Comparison of ENCODE assay signal across 28 cellular contexts in genomic region chr10:97307866-97308780, GRCh38. TPM values are rescaled to one million over a fixed set of nuclear protein-coding genes. Genes with fewer than 3 reads are reported as not detected.
A peak's percentile ranks its signal among the peaks of the same experiment; 100 is the strongest.
DNase-seq lines count a peak whose midpoint lies in the region; ATAC-seq, FAIRE-seq and TF ChIP-seq lines count a peak whose summit lies in the region.
"Had no signal": no experiment of that assay in that cellular context is flagged by ENCODE, and none has a peak within 500 bp of the region (broad histone marks: within the 10 kb centered on the region; RNA-seq: fewer than 3 reads in every experiment).

No MANE protein-coding gene starts in this region.

- WGBS in H1 (ENCODE audit: extremely low coverage in 1 of 2, insufficient coverage in 1 of 2, insufficient read length in 1 of 2, insufficient replicate concordance in 2 of 2, low coverage in 1 of 2, low lambda C conversion rate in 2 of 2, missing lambda C conversion rate in 1 of 2), 2 experiments, result 88% methylated on average over 10 of the region's 10 CpGs; no CpG with 5 or more reads in 1 of the 2 experiments

- H3K18ac ChIP-seq in H1 (ENCODE audit: extremely low read depth, low read length), result no peak overlapping the region

- no peaks in the 10 kb centered on the region for H3K36me3 Mint-ChIP-seq in neural progenitor cell
- no peaks in the 10 kb centered on the region for H3K36me3 Mint-ChIP-seq in Calu3 (ENCODE audit: insufficient read depth, unreplicated experiment)
- H3K36me3 Mint-ChIP-seq: activated naive CD4-positive, alpha-beta T cell treated with anti-CD3 and anti-CD28 coated beads, Interleukin-2, amount 50 U/mL, for 72 hours; memory B cell had no signal

- no peaks in the 10 kb centered on the region for H3K23me2 ChIP-seq in H1 (ENCODE audit: low read depth, low read length)

- intact Hi-C loops in Calu3 (cut with micrococcal nuclease; ENCODE audit: unreplicated experiment), result no loop called here

- no peak overlapping the region for H2BK15ac ChIP-seq in H1 (ENCODE audit: low read length)

- no peak overlapping the region for H3K4me2 ChIP-seq in H1 (ENCODE audit: insufficient read depth in 1 of 2, low read depth in 2 of 2, low read length in 2 of 2)
- no peak overlapping the region for H3K4me2 ChIP-seq in neural progenitor cell

- no peak overlapping the region for H2BK20ac ChIP-seq in H1 (ENCODE audit: low read length)

- no peaks in the 10 kb centered on the region for H4K20me1 ChIP-seq in H1 (replicated peaks in 1 of 2; ENCODE audit: control insufficient read depth in 1 of 2, insufficient read depth in 2 of 2, low read length in 2 of 2)
- no peaks in the 10 kb centered on the region for H4K20me1 ChIP-seq in neural progenitor cell (ENCODE audit: low read depth)

- H3K9me3 ChIP-seq in HEK293 (ENCODE audit: control insufficient read depth, insufficient read depth, low read depth, low read length) (no peaks in the 10 kb centered on the region), H1 (ENCODE audit: insufficient read depth in 2 of 2, low read depth in 1 of 2, low read length in 1 of 2) (no peaks in the 10 kb centered on the region), neural progenitor cell (ENCODE audit: low read depth) (no peaks in the 10 kb centered on the region)
- H3K9me3 ChIP-seq: breast epithelium, stomach, thyroid gland had no signal

- H3K23ac ChIP-seq in H1 (ENCODE audit: insufficient read length), result no peak overlapping the region

- H3K27ac Mint-ChIP-seq in neural progenitor cell (no peak overlapping the region), Calu3 (ENCODE audit: unreplicated experiment) (no peak overlapping the region)
- H3K27ac Mint-ChIP-seq: activated CD4-positive, alpha-beta T cell treated with anti-CD3 and anti-CD28 coated beads, Interleukin-2, amount 10 ng/mL, durations not matched to agents 24 days and 14 days; activated naive CD4-positive, alpha-beta T cell treated with anti-CD3 and anti-CD28 coated beads, Interleukin-2, amount 50 U/mL, for 72 hours; memory B cell had no signal

- no peaks in the 10 kb centered on the region for H3K4me1 Mint-ChIP-seq in neural progenitor cell
- no peaks in the 10 kb centered on the region for H3K4me1 Mint-ChIP-seq in Calu3 (ENCODE audit: low read depth, unreplicated experiment)
- H3K4me1 Mint-ChIP-seq: memory B cell, neural crest cell had no signal

- H2BK120ac ChIP-seq in H1 (replicated peaks; ENCODE audit: low read depth, low read length), result no peak overlapping the region

- no peak for TF ChIP-seq RAD21 in H1 (IDR thresholded peaks at IDR 0.05 in 1 of 2, conservative IDR thresholded peaks at IDR 0.05 in 1 of 2; ENCODE audit: low read depth in 2 of 2, low read length in 2 of 2)

- FAIRE-seq in H1 (lab: Jason Lieb, UNC) (no peak), GM12892 (lab: Jason Lieb, UNC) (no peak)
- FAIRE-seq: endothelial cell of umbilical vein, G401.6 had no signal

- no peaks in the 10 kb centered on the region for H3K79me1 ChIP-seq in H1 (ENCODE audit: low read depth, low read length)

- CTCF ChIA-PET in HEK293 (lab: Yijun Ruan, JAX) (no interaction called here), H1 (lab: Charles Lee; ENCODE audit: partially characterized antibody) (interaction anchor here (0.8 to 1.2 kb wide), 3 partner anchors 20 to 29 kb away, joined by 3 to 7 read pairs (median 3); no protein-coding TSS in a partner anchor), Calu3 (lab: Charles Lee) (no interaction called here)

- H3K27me3 Mint-ChIP-seq in neural progenitor cell (ENCODE audit: insufficient read depth, low read depth) (peaks cover 5% of the 10 kb centered on the region), Calu3 (ENCODE audit: unreplicated experiment) (no peaks in the 10 kb centered on the region)
- H3K27me3 Mint-ChIP-seq: memory B cell had no signal

- H3F3A ChIP-seq in neural progenitor cell (ENCODE audit: low read depth), result no peaks in the 10 kb centered on the region

- TF ChIP-seq POLR2A in H1 (IDR thresholded peaks at IDR 0.05; ENCODE audit: control extremely low read depth in 1 of 2, low read depth in 2 of 2, low read length in 2 of 2) (no peak), GM12892 (IDR thresholded peaks at IDR 0.05; ENCODE audit: low read depth, low read length) (no peak)

- H3K4me3 Mint-ChIP-seq in neural progenitor cell (no peak overlapping the region), Calu3 (ENCODE audit: low read depth, unreplicated experiment) (no peak overlapping the region)
- H3K4me3 Mint-ChIP-seq: activated CD4-positive, alpha-beta T cell treated with anti-CD3 and anti-CD28 coated beads, Interleukin-2, amount 10 ng/mL, durations not matched to agents 24 days and 14 days; memory B cell; neural crest cell had no signal

- in situ Hi-C loops in ACHN (cut with HindIII; ENCODE audit: low pct_ligation_motif_present, low pct_unique_long_range_greater_than_20kb, low sequenced_read_pairs), result no loop called here

- BruUV-seq in Calu3 (replicated peaks; lab: Mats Ljungman, UMichigan), result no TSS peak

- POLR2A ChIA-PET in HEK293 (lab: Yijun Ruan, JAX) (interaction anchor here (0.7 kb wide), 1 partner anchor 20 kb away, joined by 3 read pairs; no protein-coding TSS in a partner anchor), H1 (lab: Charles Lee; ENCODE audit: partially characterized antibody) (interaction anchor here (1.0 to 1.7 kb wide), 4 partner anchors 10 to 47 kb away, joined by 3 to 8 read pairs (median 3); partner anchors contain the start of gene FRAT1)

- no peak for TF ChIP-seq EP300 in H1 (IDR thresholded peaks at IDR 0.05; ENCODE audit: borderline replicate concordance in 1 of 2, low read depth in 2 of 2, low read length in 2 of 2)

- no peak overlapping the region for H3K9ac ChIP-seq in H1 (replicated peaks in 1 of 4; ENCODE audit: extremely low read depth in 1 of 4, low read depth in 3 of 4, low read length in 3 of 4)
- no peak overlapping the region for H3K9ac ChIP-seq in neural progenitor cell

- no peak overlapping the region for H4K8ac ChIP-seq in H1 (ENCODE audit: extremely low read depth, insufficient read depth, low read length)

- no peak overlapping the region for H2AK5ac ChIP-seq in H1 (ENCODE audit: low read depth, low read length)

- peak; percentile 17 for DNase-seq in ACHN
- DNase-seq in H1 (ENCODE audit: low read depth in 1 of 2, low spot score in 2 of 2), result no peak
- DNase-seq in neural progenitor cell (ENCODE audit: low spot score), result no peak
- no peak for DNase-seq in Calu3
- no peak for DNase-seq in GM12892 (ENCODE audit: insufficient read length)
- no peak for DNase-seq in GM19240 (ENCODE audit: insufficient read length, low spot score)
- DNase-seq: activated CD4-positive, alpha-beta T cell treated with anti-CD3 and anti-CD28 coated beads, Interleukin-2, amount 10 ng/mL, durations not matched to agents 24 days and 14 days; activated CD8-positive, alpha-beta memory T cell treated with anti-CD3 and anti-CD28 coated beads for 24 hours; activated effector memory CD4-positive, alpha-beta T cell treated with Interleukin-2 at 50 U/mL for 16 hours; anterior cingulate cortex; COR-L47; DMS53; Kasumi-1; NCI-H2107; right cardiac atrium; RPMI8226; stimulated activated CD4-positive, alpha-beta T cell treated with anti-CD3 and anti-CD28 coated beads, Interleukin-12 subunit alpha, Interleukin-12 subunit beta, amount 100 ng/mL, for 4 hours; stimulated activated CD4-positive, alpha-beta T cell treated with anti-CD3 and anti-CD28 coated beads, Interleukin-2, amount 100 ng/mL, for 48 hours; stomach had no signal

- no peak overlapping the region for H3K14ac ChIP-seq in H1 (ENCODE audit: insufficient read length)

- H2AFZ ChIP-seq in H1 (ENCODE audit: low read length) (peak overlapping the region; percentile 39; the same call in 1 of the 2 replicates), neural progenitor cell (replicated peaks) (peak overlapping the region; percentile 42)

- H4K5ac ChIP-seq in H1 (ENCODE audit: insufficient read length, low read depth, low read length), result no peak overlapping the region

- no peak for ATAC-seq in GM21367 (IDR thresholded peaks at IDR 0.05; ENCODE audit: unreplicated experiment)
- ATAC-seq: activated naive CD4-positive, alpha-beta T cell treated with anti-CD3 and anti-CD28 coated beads, Interleukin-2, amount 50 U/mL, for 72 hours; right cardiac atrium had no signal

- no peaks in the 10 kb centered on the region for H3K4me1 ChIP-seq in HEK293 (ENCODE audit: control insufficient read depth, insufficient read depth, low read length)
- H3K4me1 ChIP-seq in H1 (replicated peaks in 1 of 4; ENCODE audit: control insufficient read depth in 3 of 4, insufficient read depth in 4 of 4, low read length in 3 of 4), result no peaks in the 10 kb centered on the region
- no peaks in the 10 kb centered on the region for H3K4me1 ChIP-seq in neural progenitor cell
- H3K4me1 ChIP-seq: breast epithelium, stomach, thyroid gland had no signal

- H3K36me3 ChIP-seq in HEK293 (ENCODE audit: control insufficient read depth in 2 of 2, insufficient read depth in 1 of 2, low read length in 2 of 2), result no peaks in the 10 kb centered on the region
- H3K36me3 ChIP-seq in H1 (ENCODE audit: control insufficient read depth in 2 of 4, insufficient read depth in 4 of 4, low read length in 3 of 4), result no peaks in the 10 kb centered on the region
- no peaks in the 10 kb centered on the region for H3K36me3 ChIP-seq in neural progenitor cell
- H3K36me3 ChIP-seq: breast epithelium, stomach, thyroid gland had no signal

- H3K79me2 ChIP-seq in H1 (ENCODE audit: control insufficient read depth in 1 of 2, insufficient read depth in 2 of 2, low read length in 2 of 2) (no peaks in the 10 kb centered on the region), neural progenitor cell (ENCODE audit: low read depth) (no peaks in the 10 kb centered on the region)

- no peak overlapping the region for H2BK12ac ChIP-seq in H1 (ENCODE audit: low read depth, low read length)

- TF ChIP-seq CTCF in HEK293 (tag by site-specific recombination; IDR thresholded peaks at IDR 0.05), result no peak
- no peak for TF ChIP-seq CTCF in H1 (IDR thresholded peaks at IDR 0.05; ENCODE audit: control extremely low read depth in 1 of 3, insufficient read depth in 1 of 3, low read depth in 1 of 3, low read length in 3 of 3)
- TF ChIP-seq CTCF in neural progenitor cell (IDR thresholded peaks at IDR 0.05), result no peak
- TF ChIP-seq CTCF in Calu3 (IDR thresholded peaks at IDR 0.05; ENCODE audit: unreplicated experiment), result no peak

- no peak overlapping the region for H2BK5ac ChIP-seq in H1 (ENCODE audit: low read depth, low read length)

- no peak overlapping the region for H3K27ac ChIP-seq in HEK293 (ENCODE audit: extremely low read depth, low read depth, low read length)
- no peak overlapping the region for H3K27ac ChIP-seq in H1 (ENCODE audit: low read depth, low read length)
- H3K27ac ChIP-seq in neural progenitor cell, result no peak overlapping the region
- H3K27ac ChIP-seq: breast epithelium, stomach, thyroid gland had no signal

- H3K56ac ChIP-seq in H1 (replicated peaks; ENCODE audit: insufficient read length, low read depth, low read length), result no peak overlapping the region

- H4K91ac ChIP-seq in H1 (replicated peaks; ENCODE audit: insufficient read length, low read length), result no peak overlapping the region

- H3K4me3 ChIP-seq in HEK293 (ENCODE audit: low read depth, low read length) (no peak overlapping the region), H1 (ENCODE audit: extremely low read depth in 1 of 4, insufficient read depth in 2 of 4, low read depth in 3 of 4, low read length in 4 of 4) (no peak overlapping the region), neural progenitor cell (no peak overlapping the region)
- H3K4me3 ChIP-seq: breast epithelium, stomach, thyroid gland had no signal

- H3K9me3 Mint-ChIP-seq in neural progenitor cell (no peaks in the 10 kb centered on the region), Calu3 (ENCODE audit: low read depth, unreplicated experiment) (no peaks in the 10 kb centered on the region)
- H3K9me3 Mint-ChIP-seq: activated CD4-positive, alpha-beta T cell treated with anti-CD3 and anti-CD28 coated beads, Interleukin-2, amount 10 ng/mL, durations not matched to agents 24 days and 14 days; activated naive CD4-positive, alpha-beta T cell treated with anti-CD3 and anti-CD28 coated beads, Interleukin-2, amount 50 U/mL, for 72 hours; memory B cell; neural crest cell had no signal

- no peak overlapping the region for H3K4ac ChIP-seq in H1 (replicated peaks; ENCODE audit: insufficient read length, low read depth, low read length)

- H3K27me3 ChIP-seq in H1 (replicated peaks in 1 of 4; ENCODE audit: control insufficient read depth in 3 of 4, extremely low read depth in 1 of 4, insufficient read depth in 3 of 4, low read length in 3 of 4) (no peaks in the 10 kb centered on the region; a peak in 1 of 7 replicates), neural progenitor cell (no peaks in the 10 kb centered on the region)
- H3K27me3 ChIP-seq: breast epithelium, stomach, thyroid gland had no signal

RNA-seq across cellular contexts. Expression of gene FRAT1, which starts 10.9 kb away (rescaled TPM):
- total RNA-seq in H1 (2021; fragmentation: NEBNext Ultra II Directional; extraction: Animal tissue kit (Norgen Biotek cat#: 25700)), result 4.8 and 5.2 TPM in 2 replicates
- polyA plus RNA-seq in H1 (2011; rRNA removed), result 1.9 and 3.4 TPM in 2 replicates
- polyA plus RNA-seq in H1 (2011; cell fraction: cytosol; rRNA removed), result 2.9 TPM
- polyA plus RNA-seq in H1 (2011; cell fraction: nucleus; rRNA removed), result 3.3 TPM
- 1.8 to 5.4 TPM (median 3.5 TPM) in 4 replicates for polyA plus RNA-seq in H1 (2012, experiment 1 of 2)
- polyA plus RNA-seq in H1 (2012, experiment 2 of 2), result 3.3 TPM
- polyA plus RNA-seq in H1 (2013, experiment 1 of 2), result 1.7 TPM
- polyA plus RNA-seq in H1 (2013, experiment 2 of 2), result 1.7 TPM
- polyA minus RNA-seq in H1 (2011; rRNA and poly(A)+ RNA removed), result 1.3 and 2.4 TPM in 2 replicates
- polyA minus RNA-seq in H1 (2011; cell fraction: cytosol; rRNA and poly(A)+ RNA removed), result 5.1 TPM
- polyA minus RNA-seq in H1 (2011; cell fraction: nucleus; rRNA and poly(A)+ RNA removed), result 7.8 TPM
- total RNA-seq in neural progenitor cell (ENCODE audit: low replicate concordance) (2.0 and 8.8 TPM in 2 replicates), Calu3 (2022) (2.1 TPM in 2 replicates)
- 0.34 TPM for polyA plus RNA-seq in GM12892 (2012; ENCODE audit: missing spikeins)

RNA-seq across cellular contexts. Expression of gene ARHGAP19, which starts 15.7 kb away (rescaled TPM):
- total RNA-seq in H1 (2021; fragmentation: NEBNext Ultra II Directional; extraction: Animal tissue kit (Norgen Biotek cat#: 25700)), result 32.1 and 33.4 TPM in 2 replicates
- 9.5 and 13.3 TPM in 2 replicates for polyA plus RNA-seq in H1 (2011; rRNA removed)
- polyA plus RNA-seq in H1 (2011; cell fraction: cytosol; rRNA removed), result 19.2 TPM
- polyA plus RNA-seq in H1 (2011; cell fraction: nucleus; rRNA removed), result 9.8 TPM
- polyA plus RNA-seq in H1 (2012, experiment 1 of 2), result 16.8 to 21.9 TPM (median 18.8 TPM) in 4 replicates
- polyA plus RNA-seq in H1 (2012, experiment 2 of 2), result 2.7 TPM
- polyA plus RNA-seq in H1 (2013, experiment 1 of 2), result 15.0 TPM
- 17.4 TPM for polyA plus RNA-seq in H1 (2013, experiment 2 of 2)
- polyA minus RNA-seq in H1 (2011; rRNA and poly(A)+ RNA removed), result 20.2 and 23.3 TPM in 2 replicates
- 16.4 TPM for polyA minus RNA-seq in H1 (2011; cell fraction: cytosol; rRNA and poly(A)+ RNA removed)
- 11.4 TPM for polyA minus RNA-seq in H1 (2011; cell fraction: nucleus; rRNA and poly(A)+ RNA removed)
- total RNA-seq in neural progenitor cell (ENCODE audit: low replicate concordance) (58.9 and 88.8 TPM in 2 replicates), Calu3 (2022) (3.7 and 6.7 TPM in 2 replicates)
- 18.7 TPM for polyA plus RNA-seq in GM12892 (2012; ENCODE audit: missing spikeins)

RNA-seq across cellular contexts. Expression of gene FRAT2, which starts 26.4 kb away (rescaled TPM):
- total RNA-seq in H1 (2021; fragmentation: NEBNext Ultra II Directional; extraction: Animal tissue kit (Norgen Biotek cat#: 25700)), result 83.0 and 87.7 TPM in 2 replicates
- polyA plus RNA-seq in H1 (2011; rRNA removed), result 47.4 and 58.4 TPM in 2 replicates
- polyA plus RNA-seq in H1 (2011; cell fraction: cytosol; rRNA removed), result 54.6 TPM
- polyA plus RNA-seq in H1 (2011; cell fraction: nucleus; rRNA removed), result 29.8 TPM
- polyA plus RNA-seq in H1 (2012, experiment 1 of 2), result 50.6 to 52.8 TPM (median 51.5 TPM) in 4 replicates
- polyA plus RNA-seq in H1 (2012, experiment 2 of 2), result 75.4 TPM
- polyA plus RNA-seq in H1 (2013, experiment 1 of 2), result 43.8 TPM
- 43.0 TPM for polyA plus RNA-seq in H1 (2013, experiment 2 of 2)
- 18.1 and 25.2 TPM in 2 replicates for polyA minus RNA-seq in H1 (2011; rRNA and poly(A)+ RNA removed)
- 32.4 TPM for polyA minus RNA-seq in H1 (2011; cell fraction: cytosol; rRNA and poly(A)+ RNA removed)
- polyA minus RNA-seq in H1 (2011; cell fraction: nucleus; rRNA and poly(A)+ RNA removed), result 34.7 TPM
- 14.9 and 27.4 TPM in 2 replicates for total RNA-seq in neural progenitor cell (ENCODE audit: low replicate concordance)
- total RNA-seq in Calu3 (2022), result 6.0 and 7.4 TPM in 2 replicates
- 1.8 TPM for polyA plus RNA-seq in GM12892 (2012; ENCODE audit: missing spikeins)
